Comparison of ENCODE assay signal across 11 cellular contexts in genomic region chr19:5149508-5149907, GRCh38.
"Had no signal": no experiment of that assay in that cellular context is flagged by ENCODE, and none has a peak within 500 bp of the region (broad histone marks: within the 10 kb centered on the region; RNA-seq: fewer than 3 reads in every experiment).

No MANE protein-coding gene starts in this region.

- H3K4me3 Mint-ChIP-seq: activated naive CD4-positive, alpha-beta T cell treated with anti-CD3 and anti-CD28 coated beads for 36 hours; activated T-helper 1 cell treated with anti-CD3 and anti-CD28 coated beads, Interleukin-12 subunit alpha, Interleukin-12 subunit beta, Interleukin-2, Interleukin-4 antibody, amounts not matched to agents 30 ng/mL and 10 ng/mL and 1 ng/mL, durations not matched to agents 14 hours and 24 hours and 36 hours; mesothelial cell of epicardium; neural crest cell had no signal

- H3K27ac Mint-ChIP-seq: activated naive CD4-positive, alpha-beta T cell treated with anti-CD3 and anti-CD28 coated beads for 36 hours; activated T-helper 1 cell treated with anti-CD3 and anti-CD28 coated beads, Interleukin-12 subunit alpha, Interleukin-12 subunit beta, Interleukin-2, Interleukin-4 antibody, amounts not matched to agents 30 ng/mL and 10 ng/mL and 1 ng/mL, durations not matched to agents 14 hours and 24 hours and 36 hours; mesothelial cell of epicardium had no signal

- H3K9me3 Mint-ChIP-seq: activated naive CD4-positive, alpha-beta T cell treated with anti-CD3 and anti-CD28 coated beads for 36 hours; activated T-helper 1 cell treated with anti-CD3 and anti-CD28 coated beads, Interleukin-12 subunit alpha, Interleukin-12 subunit beta, Interleukin-2, Interleukin-4 antibody, amounts not matched to agents 30 ng/mL and 10 ng/mL and 1 ng/mL, durations not matched to agents 14 hours and 24 hours and 36 hours; mesothelial cell of epicardium; neural crest cell had no signal

- H3K4me1 Mint-ChIP-seq: mesothelial cell of epicardium, neural crest cell had no signal

- ATAC-seq: lower lobe of right lung had no signal

- DNase-seq: activated CD4-positive, alpha-beta T cell treated with anti-CD3 and anti-CD28 coated beads, Interleukin-2, amount 50 U/mL, for 4 hours; activated CD4-positive, CD25-positive, alpha-beta regulatory T cell treated with anti-CD3 and anti-CD28 coated beads, Interleukin-2, amount 50 U/mL, for 72 hours; activated naive CD4-positive, alpha-beta T cell treated with anti-CD3 and anti-CD28 coated beads for 36 hours; caudate nucleus; effector CD4-positive, alpha-beta T cell; lower lobe of right lung; retina; SW 1271 had no signal
